Comparison of ENCODE assay signal across 8 cellular contexts in genomic region chr1:85465099-85465790, GRCh38. TPM values are rescaled to one million over a fixed set of nuclear protein-coding genes. Genes with fewer than 3 reads are reported as not detected.
DNase-seq lines count a peak whose midpoint lies in the region; ATAC-seq lines count a peak whose summit lies in the region.

Gene DDAH1 (minus strand): TSS chr1:85465159. CDS start chr1:85465045, 114 bp downstream.

- H3K36me3 Mint-ChIP-seq in activated naive CD8-positive, alpha-beta T cell treated with anti-CD3 and anti-CD28 coated beads, Interleukin-2, amount 50 U/mL, for 24 hours (ENCODE audit: low read depth), result no peaks in the 10 kb centered on the region

- intact Hi-C loops in cardiac septum (cut with DNase I), result loop anchor here (1.0 kb wide), 1 partner anchor 115 kb away; the partner anchor contains the start of gene CCN1

- no peak within 1 kb of the TSS for H3K27ac Mint-ChIP-seq in activated naive CD8-positive, alpha-beta T cell treated with anti-CD3 and anti-CD28 coated beads, Interleukin-2, amount 50 U/mL, for 24 hours

- ATAC-seq in HG02763 (IDR thresholded peaks at IDR 0.05; ENCODE audit: unreplicated experiment), result peak; percentile 28
- ATAC-seq in activated naive CD8-positive, alpha-beta T cell treated with anti-CD3 and anti-CD28 coated beads, Interleukin-2, amount 50 U/mL, for 24 hours, result peak; percentile 55

- H3K4me3 Mint-ChIP-seq in activated naive CD8-positive, alpha-beta T cell treated with anti-CD3 and anti-CD28 coated beads, Interleukin-2, amount 50 U/mL, for 24 hours, result peak within 1 kb of the TSS; percentile 35

- H3K27me3 Mint-ChIP-seq in activated naive CD8-positive, alpha-beta T cell treated with anti-CD3 and anti-CD28 coated beads, Interleukin-2, amount 50 U/mL, for 24 hours, result peaks cover 61% of the 10 kb centered on the region

- peaks cover 4% of the 10 kb centered on the region for H3K9me3 Mint-ChIP-seq in activated naive CD8-positive, alpha-beta T cell treated with anti-CD3 and anti-CD28 coated beads, Interleukin-2, amount 50 U/mL, for 24 hours

- peak; percentile 37 for DNase-seq in stimulated activated CD4-positive, alpha-beta T cell treated with anti-CD3 and anti-CD28 coated beads, Interleukin-15, amount 100 ng/mL, for 24 hours
- no peak for DNase-seq in stimulated activated CD4-positive, alpha-beta T cell treated with anti-CD3 and anti-CD28 coated beads, Interleukin-4, amount 100 ng/mL, for 24 hours
- peak; percentile 63 for DNase-seq in NCI-H2227 (lab: John Stamatoyannopoulos, UW; ENCODE audit: unreplicated experiment)
- peak; percentile 6 for DNase-seq in activated naive CD8-positive, alpha-beta T cell treated with anti-CD3 and anti-CD28 coated beads, Interleukin-2, amount 50 U/mL, for 24 hours
- DNase-seq in cardiac septum (ENCODE audit: low spot score), result no peak
- DNase-seq in nucleus accumbens (lab: John Stamatoyannopoulos, UW), result peak in 43 of 56 donors; percentile 13 to 76 (median 50)
- no peak for DNase-seq in GOT3 (lab: John Stamatoyannopoulos, UW)

- no peaks in the 10 kb centered on the region for H3K4me1 Mint-ChIP-seq in activated naive CD8-positive, alpha-beta T cell treated with anti-CD3 and anti-CD28 coated beads, Interleukin-2, amount 50 U/mL, for 24 hours

RNA-seq across cellular contexts. Expression of gene DDAH1, which starts in this region (rescaled TPM):
- total RNA-seq in cardiac septum, result 58.1 TPM

Comparison
In these comparisons a context has a peak if more than half of its experiments do, and no peak if none do; other contexts are left out.
1. DNase-seq: peak in stimulated activated CD4-positive, alpha-beta T cell treated with anti-CD3 and anti-CD28 coated beads, Interleukin-15, amount 100 ng/mL, for 24 hours (single experiment), NCI-H2227 (single experiment), activated naive CD8-positive, alpha-beta T cell treated with anti-CD3 and anti-CD28 coated beads, Interleukin-2, amount 50 U/mL, for 24 hours (single experiment) and nucleus accumbens (43 of 56); none in stimulated activated CD4-positive, alpha-beta T cell treated with anti-CD3 and anti-CD28 coated beads, Interleukin-4, amount 100 ng/mL, for 24 hours (single experiment), cardiac septum (single experiment) and GOT3 (single experiment).